Comparison of ENCODE assay signal across 20 cellular contexts in genomic region chr7:151661556-151661955, GRCh38.
DNase-seq lines count a peak whose midpoint lies in the region; ATAC-seq and TF ChIP-seq lines count a peak whose summit lies in the region.
"Had no signal": no experiment of that assay in that cellular context is flagged by ENCODE, and none has a peak within 500 bp of the region (broad histone marks: within the 10 kb centered on the region; RNA-seq: fewer than 3 reads in every experiment).

No MANE protein-coding gene starts in this region.

- no peaks in the 10 kb centered on the region for H3K36me3 ChIP-seq in GM23248 (ENCODE audit: low read depth)
- H3K36me3 ChIP-seq: SJCRH30 had no signal

- peaks cover 44% of the 10 kb centered on the region for H3K4me1 ChIP-seq in GM23248 (ENCODE audit: insufficient read depth)

- in situ Hi-C loops in ACHN (cut with HindIII; ENCODE audit: low pct_ligation_motif_present, low pct_unique_long_range_greater_than_20kb, low sequenced_read_pairs) (no loop called here), GM23248 (cut with MboI) (no loop called here)

- H3K9me2 ChIP-seq in GM23248 (ENCODE audit: insufficient read depth): no peaks in the 10 kb centered on the region

- H3K4me3 Mint-ChIP-seq in nephron progenitor cell: no peak overlapping the region
- H3K4me3 Mint-ChIP-seq: B cell; CD4-positive, alpha-beta memory T cell had no signal

- H3K79me2 ChIP-seq in GM23248 (ENCODE audit: insufficient read depth): no peaks in the 10 kb centered on the region

- ATAC-seq in left lobe of liver (no peak), GM21576 (IDR thresholded peaks at IDR 0.05; ENCODE audit: unreplicated experiment) (no peak), HG02981 (IDR thresholded peaks at IDR 0.05; ENCODE audit: unreplicated experiment) (no peak)

- no peak for TF ChIP-seq CTCF in nephron progenitor cell (IDR thresholded peaks at IDR 0.05)

- no peak overlapping the region for H3K4me3 ChIP-seq in GM23248
- H3K4me3 ChIP-seq: SJCRH30 had no signal

- no peaks in the 10 kb centered on the region for H3K9me3 ChIP-seq in GM23248 (ENCODE audit: low read depth)

- H3K27ac Mint-ChIP-seq in nephron progenitor cell: peak overlapping the region; percentile 20
- H3K27ac Mint-ChIP-seq: B cell had no signal

- peak; percentile 94 for DNase-seq in ACHN
- DNase-seq in GM23248: no peak
- DNase-seq in glomerular visceral epithelial cell (ENCODE audit: extremely low spot score): peak; percentile 56
- DNase-seq in nephron progenitor cell: no peak
- no peak for DNase-seq in left lobe of liver (ENCODE audit: low spot score)
- DNase-seq in amniotic stem cell (lab: John Stamatoyannopoulos, UW): no peak
- DNase-seq: CD4-positive, alpha-beta memory T cell; DMS79 treated with DMSO at 0.1 percent for 48 hours; H7; KBM-7; NCI-H1417 treated with DMSO at 0.1 percent for 48 hours; NCI-H1930; NCI-H2171; NCI-H446 treated with DMSO at 0.1 percent for 48 hours; NCI-H748 treated with DMSO at 0.1 percent for 48 hours; SJCRH30 had no signal

- H3K9ac ChIP-seq in GM23248: no peak overlapping the region

- H3K36me3 Mint-ChIP-seq in nephron progenitor cell (ENCODE audit: low read depth): no peaks in the 10 kb centered on the region

- H3K4me1 Mint-ChIP-seq in nephron progenitor cell: peaks cover 28% of the 10 kb centered on the region
- H3K4me1 Mint-ChIP-seq: B cell had no signal

- H3K27me3 Mint-ChIP-seq in nephron progenitor cell (ENCODE audit: low read depth, poor library complexity): peaks cover 8% of the 10 kb centered on the region
- H3K27me3 Mint-ChIP-seq: B cell; CD4-positive, alpha-beta memory T cell had no signal

- H3K4me2 ChIP-seq in GM23248 (ENCODE audit: unreplicated experiment): no peak overlapping the region

- H3K27ac ChIP-seq in GM23248: peak overlapping the region; percentile 80; the same call in 1 of the 2 replicates
- H3K27ac ChIP-seq: RWPE1, SJCRH30 had no signal

- no peaks in the 10 kb centered on the region for H3K9me3 Mint-ChIP-seq in nephron progenitor cell
- H3K9me3 Mint-ChIP-seq: CD4-positive, alpha-beta memory T cell had no signal

- H2AFZ ChIP-seq in GM23248: no peak overlapping the region

- 96 to 98% methylated on average over 9 of the region's 9 CpGs for WGBS in GM23248 (ENCODE audit: low coverage in 1 of 2, low lambda C conversion rate in 2 of 2, missing lambda C conversion rate in 2 of 2), 2 experiments

- H3K27me3 ChIP-seq in GM23248 (replicated peaks; ENCODE audit: insufficient read depth): no peaks in the 10 kb centered on the region
- H3K27me3 ChIP-seq: SJCRH30 had no signal

- H3F3A ChIP-seq in GM23248 (ENCODE audit: insufficient read depth): peaks cover 50% of the 10 kb centered on the region

- no peaks in the 10 kb centered on the region for H4K20me1 ChIP-seq in GM23248 (ENCODE audit: insufficient read depth)

Comparison
In these comparisons a context has a peak if more than half of its experiments do, and no peak if none do; other contexts are left out.
1. DNase-seq: peak in ACHN (single experiment) and glomerular visceral epithelial cell (single experiment); none in GM23248 (single experiment), nephron progenitor cell (single experiment), left lobe of liver (single experiment) and amniotic stem cell (single experiment).